In genomic region chr14:97005908-97006307, GRCh38 we compare ENCODE assay signal across 25 cellular contexts.
"Had no signal": no experiment of that assay in that cellular context is flagged by ENCODE, and none has a peak within 500 bp of the region (broad histone marks: within the 10 kb centered on the region; RNA-seq: fewer than 3 reads in every experiment).

No MANE protein-coding gene starts in this region.

- H3K4me3 ChIP-seq: dorsolateral prefrontal cortex, heart right ventricle, lower lobe of right lung, right atrium auricular region, smooth muscle cell, stomach, thyroid gland, vagina had no signal

- ATAC-seq: heart right ventricle; left colon; left ventricle myocardium superior; lower lobe of right lung; naive thymus-derived CD8-positive, alpha-beta T cell; sciatic nerve; stimulated activated effector memory CD8-positive, alpha-beta T cell treated with anti-CD3 and anti-CD28 coated beads, Interleukin-12 subunit alpha, Interleukin-12 subunit beta, amount 100 ng/mL, for 72 hours had no signal

- DNase-seq: dorsolateral prefrontal cortex; effector CD4-positive, alpha-beta T cell; heart right ventricle; hippocampal formation; islet precursor cell; kidney glomerular epithelial cell; left colon; left ventricle myocardium superior; lower lobe of right lung; naive thymus-derived CD8-positive, alpha-beta T cell; nephron progenitor cell; stimulated activated CD4-positive, alpha-beta T cell treated with anti-CD3 and anti-CD28 coated beads, Interleukin-12 subunit alpha, Interleukin-12 subunit beta, amount 100 ng/mL, for 4 hours; stimulated activated CD4-positive, alpha-beta T cell treated with anti-CD3 and anti-CD28 coated beads, Interleukin-1b, Interleukin-23, amount 100 ng/mL, for 48 hours; stimulated activated CD4-positive, alpha-beta T cell treated with anti-CD3 and anti-CD28 coated beads, Interleukin-4, amount 100 ng/mL, for 1 hour; stimulated activated naive CD4-positive, alpha-beta T cell treated with Interleukin-2 at 50 U/mL for 16 hours; stomach; thyroid gland; trophoblast cell had no signal

- H3K4me1 Mint-ChIP-seq: nephron progenitor cell had no signal

- H3K4me1 ChIP-seq: heart right ventricle, lower lobe of right lung, parathyroid adenoma, right atrium auricular region, stomach, thyroid gland, vagina had no signal

- H3K36me3 ChIP-seq: heart right ventricle, lower lobe of right lung, right atrium auricular region, stomach, thyroid gland, vagina had no signal

- H3K9me3 ChIP-seq: heart right ventricle, lower lobe of right lung, right atrium auricular region, thyroid gland, vagina had no signal

- H3K36me3 Mint-ChIP-seq: stimulated activated effector memory CD8-positive, alpha-beta T cell treated with anti-CD3 and anti-CD28 coated beads, Interleukin-12 subunit alpha, Interleukin-12 subunit beta, amount 100 ng/mL, for 72 hours had no signal

- H3K27me3 ChIP-seq: right atrium auricular region, thyroid gland, vagina had no signal

- H3K27ac Mint-ChIP-seq: nephron progenitor cell; progenitor cell of endocrine pancreas; stimulated activated effector memory CD8-positive, alpha-beta T cell treated with anti-CD3 and anti-CD28 coated beads, Interleukin-12 subunit alpha, Interleukin-12 subunit beta, amount 100 ng/mL, for 72 hours had no signal

- H3K27ac ChIP-seq: dorsolateral prefrontal cortex, heart right ventricle, lower lobe of right lung, parathyroid adenoma, right atrium auricular region, stomach, thyroid gland, vagina had no signal

- H3K4me3 Mint-ChIP-seq: naive thymus-derived CD8-positive, alpha-beta T cell; nephron progenitor cell; stimulated activated effector memory CD8-positive, alpha-beta T cell treated with anti-CD3 and anti-CD28 coated beads, Interleukin-12 subunit alpha, Interleukin-12 subunit beta, amount 100 ng/mL, for 72 hours had no signal
